Comparison of ENCODE assay signal across 19 cellular contexts in the genomic region with DNA sequence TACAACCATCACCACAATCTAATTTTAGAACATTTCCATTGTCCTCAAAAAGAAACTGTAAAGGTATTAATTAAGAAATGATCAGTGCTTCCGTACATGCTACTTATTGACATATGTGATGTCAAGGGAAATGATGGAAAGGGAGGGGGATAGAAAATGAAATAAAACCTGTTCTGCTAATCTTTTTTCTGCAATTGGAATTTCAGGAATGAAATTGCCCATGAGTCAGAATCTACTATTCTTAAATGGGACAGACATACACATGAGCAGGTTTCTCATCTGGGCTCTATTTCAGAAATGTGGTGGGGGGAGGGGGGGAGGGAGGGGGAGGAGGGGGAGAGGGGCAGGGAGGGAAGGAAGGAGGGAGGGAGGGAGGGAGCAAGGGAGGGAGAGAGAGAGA.
DNase-seq lines count a peak whose midpoint lies in the region; ATAC-seq, FAIRE-seq and TF ChIP-seq lines count a peak whose summit lies in the region.
"Had no signal": no experiment of that assay in that cellular context is flagged by ENCODE, and none has a peak within 500 bp of the region (broad histone marks: within the 10 kb centered on the region; RNA-seq: fewer than 3 reads in every experiment).

No MANE protein-coding gene starts in this region.

- TF ChIP-seq CTCF in A673 (conservative IDR thresholded peaks at IDR 0.05; ENCODE audit: low read depth, low read length) (no peak), PC-3 (conservative IDR thresholded peaks at IDR 0.05; ENCODE audit: low read depth, low read length) (no peak), bronchial epithelial cell (IDR thresholded peaks at IDR 0.05; ENCODE audit: insufficient read depth, low read length, severe bottlenecking) (no peak)

- no peak overlapping the region for H2AFZ ChIP-seq in PC-3 (ENCODE audit: low read length)

- no peaks in the 10 kb centered on the region for H4K20me1 ChIP-seq in PC-3 (ENCODE audit: low read length)
- H4K20me1 ChIP-seq: BLaER1 had no signal

- FAIRE-seq in bronchial epithelial cell (lab: Jason Lieb, UNC) (no peak), HTR-8/SVneo (lab: Jason Lieb, UNC) (no peak)
- FAIRE-seq: HepG2 had no signal

- ATAC-seq in PC-3, result no peak
- ATAC-seq: CD8-positive, alpha-beta T cell; HepG2 had no signal

- no peak overlapping the region for H3K9ac ChIP-seq in PC-3 (ENCODE audit: low read length)
- H3K9ac ChIP-seq: BLaER1, KMS-11 had no signal

- H3K4me2 ChIP-seq in PC-3 (ENCODE audit: low read length), result peak overlapping the region; percentile 23
- H3K4me2 ChIP-seq: BLaER1, KMS-11 had no signal

- BruUV-seq in A673 (replicated peaks; lab: Mats Ljungman, UMichigan) (no TSS peak), PC-3 (replicated peaks; lab: Mats Ljungman, UMichigan) (no TSS peak)

- H3K79me2 ChIP-seq in PC-3 (ENCODE audit: low read length), result no peaks in the 10 kb centered on the region

- H3K27me3 ChIP-seq in A673 (replicated peaks; ENCODE audit: insufficient read depth, low read depth, low read length, poor library complexity) (no peaks in the 10 kb centered on the region), PC-3 (ENCODE audit: low read length) (no peaks in the 10 kb centered on the region), bronchial epithelial cell (ENCODE audit: control insufficient read depth, insufficient read depth, low read length) (no peaks in the 10 kb centered on the region)

- H3K9me3 ChIP-seq in A673 (ENCODE audit: low read depth, low read length, poor library complexity, severe bottlenecking) (no peaks in the 10 kb centered on the region), PC-3 (ENCODE audit: low read length) (no peaks in the 10 kb centered on the region)
- H3K9me3 ChIP-seq: BLaER1 had no signal

- no peaks in the 10 kb centered on the region for H3K36me3 ChIP-seq in A673 (ENCODE audit: insufficient read depth, low read length, poor library complexity, severe bottlenecking)
- no peaks in the 10 kb centered on the region for H3K36me3 ChIP-seq in PC-3 (ENCODE audit: low read depth, low read length)
- H3K36me3 ChIP-seq in bronchial epithelial cell (ENCODE audit: control insufficient read depth, insufficient read depth, low read length), result no peaks in the 10 kb centered on the region
- H3K36me3 ChIP-seq: BLaER1 had no signal

- intact Hi-C loops in A673 (cut with micrococcal nuclease; ENCODE audit: unreplicated experiment), result no loop called here
- intact Hi-C loops in PC-3 (cut with micrococcal nuclease), result no loop called here

- H3K4me3 ChIP-seq in A673 (ENCODE audit: low read depth, low read length, poor library complexity, severe bottlenecking) (no peak overlapping the region), PC-3 (ENCODE audit: low read length) (no peak overlapping the region), bronchial epithelial cell (ENCODE audit: low read depth, low read length) (no peak overlapping the region)
- H3K4me3 ChIP-seq: BLaER1 had no signal

- no peaks in the 10 kb centered on the region for H3K9me2 ChIP-seq in PC-3 (replicated peaks; ENCODE audit: low read length)

- no peaks in the 10 kb centered on the region for H3F3A ChIP-seq in PC-3 (ENCODE audit: low read length, unreplicated experiment)

- H3K4me1 ChIP-seq in A673 (ENCODE audit: insufficient read depth, low read length, poor library complexity, severe bottlenecking) (peaks cover 21% of the 10 kb centered on the region), PC-3 (ENCODE audit: insufficient read depth, low read length) (no peaks in the 10 kb centered on the region; the same call in 1 of the 2 replicates)
- H3K4me1 ChIP-seq: BLaER1 had no signal

- H3K27ac ChIP-seq in A673 (ENCODE audit: low read depth, low read length, poor library complexity, severe bottlenecking), result no peak overlapping the region
- no peak overlapping the region for H3K27ac ChIP-seq in PC-3 (ENCODE audit: low read length)
- H3K27ac ChIP-seq: 22Rv1, BLaER1, KMS-11 had no signal

- CTCF ChIA-PET in A673 (lab: Charles Lee) (no interaction called here), PC-3 (lab: Charles Lee) (no interaction called here)

- DNase-seq in A673 (ENCODE audit: low spot score) (peak; percentile 25), PC-3 (peak; percentile 58), bronchial epithelial cell (ENCODE audit: low read depth) (peak; percentile 47), kidney tubule cell (ENCODE audit: low spot score) (peak; percentile 62), HTR-8/SVneo (ENCODE audit: insufficient read length, low spot score) (no peak), T-helper 2 cell (no peak), NCI-H187 (lab: John Stamatoyannopoulos, UW) (no peak), iPS-NIHi11 (ENCODE audit: low spot score) (no peak)
- DNase-seq: CD8-positive, alpha-beta T cell; DMS79; NCI-H1048; NCI-H146; NCI-H2081 treated with DMSO at 0.1 percent for 48 hours; NCI-H2227 treated with DMSO at 0.1 percent for 48 hours; NCI-H524 had no signal

- POLR2A ChIA-PET in A673 (lab: Charles Lee; ENCODE audit: low non-redundant PET) (no interaction called here), PC-3 (lab: Charles Lee; ENCODE audit: unreplicated experiment) (no interaction called here)

Comparison
In these comparisons a context has a peak if more than half of its experiments do, and no peak if none do; other contexts are left out.
1. DNase-seq: peak in A673 (single experiment), PC-3 (single experiment), bronchial epithelial cell (single experiment) and kidney tubule cell (single experiment); none in HTR-8/SVneo (single experiment), T-helper 2 cell (0 of 5), NCI-H187 (0 of 2) and iPS-NIHi11 (single experiment).